ENCODE assay signal across 22 cellular contexts in the genomic region with DNA sequence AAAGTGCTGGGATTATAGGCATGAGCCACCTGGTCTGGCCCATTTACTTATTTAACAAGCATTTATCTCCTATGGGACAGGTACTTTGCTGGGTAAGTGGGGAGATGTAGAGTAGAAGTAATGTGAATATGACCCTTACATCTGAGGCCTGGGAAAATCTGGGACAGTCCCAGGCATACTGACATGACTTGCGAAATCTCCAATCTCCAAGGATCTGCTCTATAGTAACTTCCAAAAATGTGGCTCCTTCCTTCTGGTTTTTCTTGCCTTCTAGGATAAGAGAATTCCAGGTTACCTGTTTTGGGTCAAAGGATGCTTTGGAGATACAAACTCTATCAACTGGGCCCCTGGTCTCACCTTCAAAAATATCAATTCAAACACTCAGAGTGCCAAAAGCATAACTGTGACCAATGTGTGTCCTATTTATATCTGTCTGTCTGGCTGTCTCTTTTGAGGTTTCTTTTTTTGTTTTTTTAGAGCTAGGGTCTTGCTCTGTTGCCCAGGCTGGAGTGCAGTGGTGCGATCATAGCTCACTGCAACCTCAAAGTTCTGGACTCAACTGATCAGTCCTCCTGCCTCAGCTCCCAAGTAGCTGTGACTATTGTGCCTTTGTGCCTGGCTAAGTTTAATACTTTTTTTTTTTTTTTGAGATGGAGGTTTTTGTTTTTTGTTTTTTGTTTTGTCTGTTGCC.
"Had no signal": no experiment of that assay in that cellular context is flagged by ENCODE, and none has a peak within 500 bp of the region (broad histone marks: within the 10 kb centered on the region; RNA-seq: fewer than 3 reads in every experiment).

No MANE protein-coding gene starts in this region.

- H3K4me3 ChIP-seq: cardiac muscle cell had no signal

- H3K9me3 Mint-ChIP-seq: activated CD4-positive, alpha-beta memory T cell treated with anti-CD3 and anti-CD28 coated beads for 36 hours; activated CD4-positive, alpha-beta T cell treated with anti-CD3 and anti-CD28 coated beads, Interleukin-2, amount 10 ng/mL, durations not matched to agents 7 days and 5 days; activated naive CD4-positive, alpha-beta T cell treated with anti-CD3 and anti-CD28 coated beads for 36 hours; activated T-cell treated with anti-CD3 and anti-CD28 coated beads, Interleukin-2, amount 50 U/mL, for 4 hours; activated T-helper 17 cell treated with anti-CD3 and anti-CD28 coated beads, Interleukin-2, amount 50 U/mL, for 72 hours; T-helper 1 cell treated with Interleukin-12 subunit alpha and Interleukin-12 subunit beta and Interleukin-4 antibody, amounts not matched to agents 30 μg/mL and 1 μg/mL, for 36 hours had no signal

- H3K27me3 ChIP-seq: brain microvascular endothelial cell, cardiac muscle cell had no signal

- H3K27me3 Mint-ChIP-seq: activated CD4-positive, alpha-beta memory T cell treated with anti-CD3 and anti-CD28 coated beads for 36 hours; activated CD4-positive, alpha-beta T cell treated with anti-CD3 and anti-CD28 coated beads, Interleukin-2, amount 10 ng/mL, durations not matched to agents 7 days and 5 days; activated naive CD8-positive, alpha-beta T cell; activated T-helper 17 cell treated with anti-CD3 and anti-CD28 coated beads, Interleukin-2, amount 50 U/mL, for 72 hours had no signal

- H3K4me3 Mint-ChIP-seq: activated CD4-positive, alpha-beta memory T cell treated with anti-CD3 and anti-CD28 coated beads for 36 hours; activated CD4-positive, alpha-beta T cell treated with anti-CD3 and anti-CD28 coated beads, Interleukin-2, amount 10 ng/mL, durations not matched to agents 7 days and 5 days; activated naive CD4-positive, alpha-beta T cell treated with anti-CD3 and anti-CD28 coated beads for 36 hours; activated naive CD8-positive, alpha-beta T cell; activated T-cell treated with anti-CD3 and anti-CD28 coated beads, Interleukin-2, amount 50 U/mL, for 4 hours; activated T-helper 17 cell treated with anti-CD3 and anti-CD28 coated beads, Interleukin-2, amount 50 U/mL, for 72 hours; T-helper 1 cell treated with Interleukin-12 subunit alpha and Interleukin-12 subunit beta and Interleukin-4 antibody, amounts not matched to agents 30 μg/mL and 1 μg/mL, for 36 hours had no signal

- H3K36me3 Mint-ChIP-seq: activated CD4-positive, alpha-beta memory T cell treated with anti-CD3 and anti-CD28 coated beads for 36 hours; activated naive CD8-positive, alpha-beta T cell had no signal

- H3K27ac Mint-ChIP-seq: activated CD4-positive, alpha-beta memory T cell treated with anti-CD3 and anti-CD28 coated beads for 36 hours; activated CD4-positive, alpha-beta T cell treated with anti-CD3 and anti-CD28 coated beads, Interleukin-2, amount 10 ng/mL, durations not matched to agents 7 days and 5 days; activated naive CD4-positive, alpha-beta T cell treated with anti-CD3 and anti-CD28 coated beads for 36 hours; activated naive CD8-positive, alpha-beta T cell; activated T-helper 17 cell treated with anti-CD3 and anti-CD28 coated beads, Interleukin-2, amount 50 U/mL, for 72 hours; T-helper 1 cell treated with Interleukin-12 subunit alpha and Interleukin-12 subunit beta and Interleukin-4 antibody, amounts not matched to agents 30 μg/mL and 1 μg/mL, for 36 hours had no signal

- H3K27ac ChIP-seq: brain microvascular endothelial cell, cardiac muscle cell had no signal

- H3K36me3 ChIP-seq: brain microvascular endothelial cell, cardiac muscle cell had no signal

- H3K4me1 Mint-ChIP-seq: activated CD4-positive, alpha-beta T cell treated with anti-CD3 and anti-CD28 coated beads, Interleukin-2, amount 10 ng/mL, durations not matched to agents 7 days and 5 days; activated T-helper 17 cell treated with anti-CD3 and anti-CD28 coated beads, Interleukin-2, amount 50 U/mL, for 72 hours had no signal

- ATAC-seq: activated T-cell treated with anti-CD3 and anti-CD28 coated beads, Interleukin-2, amount 50 U/mL, for 4 hours; activated T-helper 17 cell treated with anti-CD3 and anti-CD28 coated beads, Interleukin-2, amount 50 U/mL, for 72 hours; PC-3 had no signal

- DNase-seq: activated CD4-positive, alpha-beta memory T cell treated with anti-CD3 and anti-CD28 coated beads for 36 hours; activated CD4-positive, alpha-beta T cell treated with anti-CD3 and anti-CD28 coated beads, Interleukin-2, amount 10 ng/mL, durations not matched to agents 7 days and 5 days; activated CD4-positive, CD25-positive, alpha-beta regulatory T cell; activated CD8-positive, alpha-beta memory T cell treated with anti-CD3 and anti-CD28 coated beads for 24 hours; activated gamma-delta T cell; activated naive CD4-positive, alpha-beta T cell treated with anti-CD3 and anti-CD28 coated beads for 36 hours; activated T-cell treated with anti-CD3 and anti-CD28 coated beads, Interleukin-2, amount 50 U/mL, for 4 hours; amygdala; brain microvascular endothelial cell; NCI-H1092 treated with DMSO at 0.1 percent for 48 hours; NCI-H1436; NCI-H1694 treated with DMSO at 0.1 percent for 48 hours; NCI-H2081; NCI-H446; NCI-H524; PC-3; SHP77 treated with DMSO at 0.1 percent for 48 hours; T-helper 9 cell had no signal
